ENCODE assay signal across 8 cellular contexts in the genomic region with DNA sequence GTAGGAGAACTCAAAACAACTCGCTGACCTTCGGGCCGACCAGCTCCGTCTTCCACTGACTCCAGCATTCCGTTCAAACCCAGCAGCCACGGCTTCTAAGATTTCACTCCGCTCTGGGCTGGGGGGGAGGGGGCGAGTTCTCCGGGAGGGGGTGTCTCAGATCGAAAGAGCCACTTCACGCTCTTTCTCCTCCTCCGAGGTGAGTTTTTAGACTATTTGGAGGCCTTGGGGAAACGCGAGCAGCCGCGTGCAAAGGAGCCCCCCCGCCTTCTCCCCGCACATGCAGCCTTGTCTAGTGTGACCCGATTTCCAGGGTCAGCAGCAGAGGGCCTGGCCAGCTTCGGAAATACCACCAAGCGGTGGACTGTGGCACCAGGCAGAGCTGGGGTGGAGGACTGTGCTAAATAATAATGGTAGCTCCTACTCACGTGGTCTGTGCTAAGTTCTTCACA.
DNase-seq lines count a peak whose midpoint lies in the region; ATAC-seq lines count a peak whose summit lies in the region.

No MANE protein-coding gene starts in this region.

- DNase-seq in NCI-H2196 (lab: John Stamatoyannopoulos, UW; ENCODE audit: unreplicated experiment) = peak; percentile 24
- DNase-seq in NCI-H2196 treated with DMSO at 0.1 percent for 48 hours (lab: John Stamatoyannopoulos, UW; ENCODE audit: unreplicated experiment) = no peak
- peak; percentile 42 for DNase-seq in T follicular helper cell (ENCODE audit: low read depth)
- no peak for DNase-seq in epithelial cell of prostate (ENCODE audit: low read depth, low spot score)
- DNase-seq in occipital lobe (lab: John Stamatoyannopoulos, UW) = peak; percentile 5
- DNase-seq in NCI-H526 (lab: John Stamatoyannopoulos, UW) = no peak

- ATAC-seq in GM18868 (IDR thresholded peaks at IDR 0.05; ENCODE audit: unreplicated experiment) (no peak), HG02798 (IDR thresholded peaks at IDR 0.05; ENCODE audit: poor library complexity, unreplicated experiment) (no peak)

- H3K27ac ChIP-seq in epithelial cell of prostate = peak overlapping the region; percentile 56

Comparison
In these comparisons a context has a peak if more than half of its experiments do, and no peak if none do; other contexts are left out.
1. DNase-seq: peak in NCI-H2196 (single experiment), T follicular helper cell (single experiment) and occipital lobe (single experiment); none in NCI-H2196 treated with DMSO at 0.1 percent for 48 hours (single experiment), epithelial cell of prostate (single experiment) and NCI-H526 (0 of 2).